21 cellular contexts compared by ENCODE assay signal in the genomic region with DNA sequence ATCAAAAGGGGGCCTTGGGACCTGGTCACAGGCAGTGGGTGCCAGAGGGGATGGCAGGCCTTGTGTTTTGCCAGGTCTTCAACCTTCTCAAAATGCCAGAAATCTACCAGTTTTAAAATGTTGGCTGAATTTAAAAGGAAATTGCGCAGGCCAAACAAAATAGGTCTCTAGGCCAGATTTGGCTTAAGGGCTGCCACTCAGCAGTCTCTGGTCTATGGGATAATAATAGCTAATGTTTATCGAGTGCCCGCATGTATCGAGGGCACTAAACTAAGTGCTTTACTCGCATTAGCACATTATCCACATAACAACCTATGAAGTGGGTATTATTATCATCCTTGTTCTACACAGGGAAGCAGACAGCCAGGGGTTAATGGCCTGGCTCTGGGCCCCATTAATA. TPM values are rescaled to one million over a fixed set of nuclear protein-coding genes. Genes with fewer than 3 reads are reported as not detected.
DNase-seq lines count a peak whose midpoint lies in the region; ATAC-seq and TF ChIP-seq lines count a peak whose summit lies in the region.
"Had no signal": no experiment of that assay in that cellular context is flagged by ENCODE, and none has a peak within 500 bp of the region (broad histone marks: within the 10 kb centered on the region; RNA-seq: fewer than 3 reads in every experiment).

No MANE protein-coding gene starts in this region.

- H3K27me3 Mint-ChIP-seq in GM23338 (ENCODE audit: insufficient read depth, low read depth, poor library complexity) (peaks cover 6% of the 10 kb centered on the region), T-cell (no peaks in the 10 kb centered on the region)
- H3K27me3 Mint-ChIP-seq: CD4-positive, alpha-beta T cell had no signal

- H3F3A ChIP-seq in GM23338 (replicated peaks; ENCODE audit: low read depth), result 0 out of 2 replicates have a peak, but pooled peaks cover 3% of the 10 kb centered on the region

- H3K4me3 ChIP-seq in BLaER1 treated with 17β-estradiol and CSF1 and Interleukin-3, amounts not matched to agents 10 nM and 100 nM, result no peak overlapping the region
- H3K4me3 ChIP-seq in GM23338 (no peak overlapping the region), coronary artery (no peak overlapping the region), psoas muscle (no peak overlapping the region)
- H3K4me3 ChIP-seq: GM23248, HAP-1 had no signal

- ATAC-seq in GM23338, result no peak
- ATAC-seq in psoas muscle, result no peak
- ATAC-seq in GM19023 (IDR thresholded peaks at IDR 0.05; ENCODE audit: unreplicated experiment), result no peak
- no peak for ATAC-seq in T-cell (replicated peaks in 1 of 4)
- ATAC-seq: Panc1 had no signal

- peaks cover 100% of the 10 kb centered on the region for H3K79me2 ChIP-seq in GM23338 (replicated peaks; ENCODE audit: insufficient read depth)

- no peak overlapping the region for H3K27ac ChIP-seq in BLaER1 treated with 17β-estradiol and CSF1 and Interleukin-3, amounts not matched to agents 10 nM and 100 nM
- 0 out of 2 replicates have a peak overlapping the region, but pooled peaks have one; percentile 6 for H3K27ac ChIP-seq in GM23338 (ENCODE audit: low read depth)
- H3K27ac ChIP-seq in coronary artery, result peak overlapping the region; percentile 64
- peak overlapping the region; percentile 34 for H3K27ac ChIP-seq in psoas muscle
- H3K27ac ChIP-seq: GM23248, KMS-11 had no signal

- H3K9me2 ChIP-seq in GM23338 (ENCODE audit: insufficient read depth), result no peaks in the 10 kb centered on the region

- DNase-seq in GM23338 (ENCODE audit: low spot score) (no peak), coronary artery (ENCODE audit: low spot score) (no peak), psoas muscle (no peak), T-cell (no peak), SHP77 treated with DMSO at 0.1 percent for 48 hours (lab: John Stamatoyannopoulos, UW) (no peak)
- DNase-seq: CD4-positive, alpha-beta T cell; COR-L47; DND-41; GM23248; IMR-90; NCI-H1417 treated with DMSO at 0.1 percent for 48 hours; NCI-H187; NCI-H226; NCI-H510A treated with DMSO at 0.1 percent for 48 hours; NCI-H748 treated with DMSO at 0.1 percent for 48 hours; NK-92 treated with Interleukin-12 subunit alpha and Interleukin-12 subunit beta, amount 100 ng/mL, for 24 hours had no signal

- WGBS in psoas muscle, 3 donors, result 81 to 93% (median 82%) methylated on average over 5 of the region's 5 CpGs

- H2AFZ ChIP-seq in GM23338, result no peak overlapping the region
- H2AFZ ChIP-seq: GM23248 had no signal

- no peaks in the 10 kb centered on the region; a peak in 1 of 22 replicates for H3K9me3 ChIP-seq in BLaER1 treated with 17β-estradiol and CSF1 and Interleukin-3, amounts not matched to agents 10 nM and 100 nM (replicated peaks in 1 of 11)
- H3K9me3 ChIP-seq in psoas muscle, result no peaks in the 10 kb centered on the region
- H3K9me3 ChIP-seq: HAP-1 had no signal

- H3K27ac Mint-ChIP-seq in GM23338, result no peak overlapping the region
- no peak overlapping the region for H3K27ac Mint-ChIP-seq in T-cell
- H3K27ac Mint-ChIP-seq: CD4-positive, alpha-beta T cell had no signal

- peak overlapping the region in 6 of 11 experiments; percentile 5 to 31 (median 16); a peak in 4 of 22 replicates for H3K4me2 ChIP-seq in BLaER1 treated with 17β-estradiol and CSF1 and Interleukin-3, amounts not matched to agents 10 nM and 100 nM
- H3K4me2 ChIP-seq in GM23338, result no peak overlapping the region
- H3K4me2 ChIP-seq: KMS-11 had no signal

- H3K4me1 ChIP-seq in BLaER1 treated with 17β-estradiol and CSF1 and Interleukin-3, amounts not matched to agents 10 nM and 100 nM, result peaks cover 78 to 100% (median 92%) of the 10 kb centered on the region in 10 experiments
- H3K4me1 ChIP-seq in GM23338 (ENCODE audit: insufficient read depth), result peaks cover 56% of the 10 kb centered on the region
- peaks cover 43% of the 10 kb centered on the region for H3K4me1 ChIP-seq in psoas muscle

- H3K9me3 Mint-ChIP-seq in GM23338 (no peaks in the 10 kb centered on the region), T-cell (no peaks in the 10 kb centered on the region)
- H3K9me3 Mint-ChIP-seq: CD4-positive, alpha-beta T cell had no signal

- POLR2A ChIA-PET in T-cell (lab: Charles Lee), result interaction anchor here in 1 of 2 donors (0.7 kb wide), 1 partner anchor 404 kb away, joined by 3 read pairs; no protein-coding TSS in a partner anchor

- no peak overlapping the region for H3K9ac ChIP-seq in BLaER1 treated with 17β-estradiol and CSF1 and Interleukin-3, amounts not matched to agents 10 nM and 100 nM
- H3K9ac ChIP-seq: GM23248, KMS-11 had no signal

- peaks cover 100% of the 10 kb centered on the region in 11 experiments for H4K20me1 ChIP-seq in BLaER1 treated with 17β-estradiol and CSF1 and Interleukin-3, amounts not matched to agents 10 nM and 100 nM
- H4K20me1 ChIP-seq in GM23338 (replicated peaks; ENCODE audit: insufficient read depth), result peaks cover 95% of the 10 kb centered on the region

- no peak for TF ChIP-seq CTCF in GM23338 (conservative IDR thresholded peaks at IDR 0.05; ENCODE audit: low read depth in 2 of 2)
- no peak for TF ChIP-seq CTCF in coronary artery (IDR thresholded peaks at IDR 0.05)
- TF ChIP-seq CTCF in psoas muscle (IDR thresholded peaks at IDR 0.05), result no peak

- no peak overlapping the region for H3K4me3 Mint-ChIP-seq in GM23338
- no peak overlapping the region for H3K4me3 Mint-ChIP-seq in T-cell
- H3K4me3 Mint-ChIP-seq: CD4-positive, alpha-beta T cell had no signal

- CTCF ChIA-PET in T-cell (lab: Charles Lee), result interaction anchor here (0.5 to 2.7 kb wide), 2 partner anchors 8 to 149 kb away, joined by 4 to 10 read pairs; no protein-coding TSS in a partner anchor

- peaks cover 30% of the 10 kb centered on the region for H3K36me3 Mint-ChIP-seq in GM23338 (ENCODE audit: low read depth)
- H3K36me3 Mint-ChIP-seq in T-cell, result peaks cover 15% of the 10 kb centered on the region

- peaks cover 20 to 90% (median 79%) of the 10 kb centered on the region in 11 experiments for H3K36me3 ChIP-seq in BLaER1 treated with 17β-estradiol and CSF1 and Interleukin-3, amounts not matched to agents 10 nM and 100 nM
- no peaks in the 10 kb centered on the region; the same call in 1 of the 2 replicates for H3K36me3 ChIP-seq in GM23338 (ENCODE audit: insufficient read depth)
- no peaks in the 10 kb centered on the region for H3K36me3 ChIP-seq in psoas muscle (ENCODE audit: insufficient read depth in 1 of 2, low read depth in 1 of 2)

- intact Hi-C loops in psoas muscle (cut with DNase I), result no loop called here

- no peaks in the 10 kb centered on the region for H3K27me3 ChIP-seq in BLaER1 treated with 17β-estradiol and CSF1 and Interleukin-3, amounts not matched to agents 10 nM and 100 nM
- H3K27me3 ChIP-seq in GM23338 (ENCODE audit: insufficient read depth) (no peaks in the 10 kb centered on the region), psoas muscle (ENCODE audit: insufficient read depth in 3 of 3, low read length in 2 of 3) (no peaks in the 10 kb centered on the region)

- peaks cover 73% of the 10 kb centered on the region for H3K4me1 Mint-ChIP-seq in GM23338
- H3K4me1 Mint-ChIP-seq in T-cell, result peaks cover 69 to 87% (median 69%) of the 10 kb centered on the region in 3 donors

TF ChIP-seq in GM23338, 12 proteins besides CTCF, POLR2A, EP300 and RAD21 (continues in another document):
- TF ChIP-seq POLR2AphosphoS5 (IDR thresholded peaks at IDR 0.05; ENCODE audit: low read depth) (no peak), STAT1 (IDR thresholded peaks at IDR 0.05; ENCODE audit: unreplicated experiment) (no peak), CREB1 (CRISPR knock-in tag; IDR thresholded peaks at IDR 0.05; ENCODE audit: low read depth) (no peak), ZNF331 (CRISPR knock-in tag; IDR thresholded peaks at IDR 0.05; ENCODE audit: low read depth) (no peak), NANOG (IDR thresholded peaks at IDR 0.05; ENCODE audit: borderline replicate concordance) (no peak)

RNA-seq across cellular contexts. Expression of a gene that starts 11.0 kb away (rescaled TPM):
- 33.5 and 37.2 TPM in 2 replicates for total RNA-seq in GM23338 (2014; rRNA removed; shearing (Covaris generic))
- polyA plus RNA-seq in GM23338 (2016; fragmentation: Nextera tagmentation; extraction: Ambion mirVana) (26.4 and 27.2 TPM in 2 replicates), psoas muscle (10 to 100 TPM in 1 of 3 donors, 1 to 10 TPM in 2; 4.8 to 15.3 (median 6.9) TPM)
- total RNA-seq in psoas muscle (10 to 100 TPM in 3 of 4 donors, 1 to 10 TPM in 1; 8.8 to 16.8 (median 15.9) TPM), T-cell (10 to 100 TPM in 4 of 5 donors, 1 to 10 TPM in 1; 9.6 to 28.2 (median 23.1) TPM)

Comparison
In these comparisons a context has a peak if more than half of its experiments do, and no peak if none do; other contexts are left out.
1. H3K27ac ChIP-seq: peak in GM23338 (single experiment), coronary artery (2 of 2) and psoas muscle (single experiment); none in BLaER1 treated with 17β-estradiol and CSF1 and Interleukin-3, amounts not matched to agents 10 nM and 100 nM (0 of 11).